Comparison of ENCODE assay signal across 20 cellular contexts in genomic region chr12:107415066-107415465, GRCh38.
A peak's percentile ranks its signal among the peaks of the same experiment; 100 is the strongest.
DNase-seq lines count a peak whose midpoint lies in the region; TF ChIP-seq lines count a peak whose summit lies in the region.
"Had no signal": no experiment of that assay in that cellular context is flagged by ENCODE, and none has a peak within 500 bp of the region (broad histone marks: within the 10 kb centered on the region; RNA-seq: fewer than 3 reads in every experiment).

No MANE protein-coding gene starts in this region.

- H3K9ac ChIP-seq in smooth muscle cell (ENCODE audit: low read depth) = peak overlapping the region; percentile 43

- peaks cover 9% of the 10 kb centered on the region for H3F3A ChIP-seq in smooth muscle cell (ENCODE audit: low read depth)

- DNase-seq in GM03348 (ENCODE audit: low spot score) (peak; percentile 82), RPMI7951 (ENCODE audit: low read depth) (peak; percentile 83), epithelial cell of esophagus (ENCODE audit: low read depth) (peak; percentile 79), smooth muscle cell (lab: John Stamatoyannopoulos, UW; ENCODE audit: unreplicated experiment) (no peak), anterior cingulate cortex (lab: John Stamatoyannopoulos, UW) (no peak), ureter (ENCODE audit: low spot score) (no peak), UCSD-AML1 (lab: John Stamatoyannopoulos, UW; ENCODE audit: unreplicated experiment) (no peak)
- DNase-seq: activated CD4-positive, alpha-beta T cell treated with anti-CD3 and anti-CD28 coated beads for 1 hour; activated CD8-positive, alpha-beta memory T cell treated with anti-CD3 and anti-CD28 coated beads, Interleukin-2, amount 50 U/mL, for 4 hours; CD4-positive, alpha-beta memory T cell; cerebellar nuclear complex; erythroblast; left lung; NCI-H187 treated with DMSO at 0.1 percent for 48 hours; NCI-H524 treated with DMSO at 0.1 percent for 48 hours; PC-9; spleen; stimulated activated naive CD4-positive, alpha-beta T cell; T-cell; upper lobe of right lung had no signal

- H2AFZ ChIP-seq in smooth muscle cell (ENCODE audit: low read depth) = no peak overlapping the region
- H2AFZ ChIP-seq: PC-9 had no signal

- no peaks in the 10 kb centered on the region for H3K79me2 ChIP-seq in smooth muscle cell (ENCODE audit: low read depth)

- WGBS in smooth muscle cell (ENCODE audit: low lambda C conversion rate) = 30% methylated on average over 7 of the region's 7 CpGs

- H3K36me3 ChIP-seq in smooth muscle cell (ENCODE audit: low read depth) = no peaks in the 10 kb centered on the region
- H3K36me3 ChIP-seq: left lung, spleen, upper lobe of right lung had no signal

- H3K4me3 ChIP-seq in epithelial cell of esophagus (ENCODE audit: low read length) = no peak overlapping the region
- H3K4me3 ChIP-seq in smooth muscle cell = no peak overlapping the region
- H3K4me3 ChIP-seq: left lung, PC-9, spleen, upper lobe of right lung had no signal

- H3K27ac ChIP-seq in smooth muscle cell (ENCODE audit: low read depth) = peak overlapping the region; percentile 86
- H3K27ac ChIP-seq: left lung, PC-9, spleen, upper lobe of right lung had no signal

- no peaks in the 10 kb centered on the region for H3K4me1 ChIP-seq in smooth muscle cell (ENCODE audit: low read depth)
- H3K4me1 ChIP-seq: left lung, spleen, upper lobe of right lung had no signal

- H3K9me3 ChIP-seq in smooth muscle cell (replicated peaks; ENCODE audit: low read depth) = no peaks in the 10 kb centered on the region
- H3K9me3 ChIP-seq: left lung, spleen, upper lobe of right lung had no signal

- no peaks in the 10 kb centered on the region for H3K27me3 ChIP-seq in smooth muscle cell (ENCODE audit: low read depth)
- H3K27me3 ChIP-seq: left lung, spleen, upper lobe of right lung had no signal

- TF ChIP-seq CTCF in epithelial cell of esophagus (IDR thresholded peaks at IDR 0.05; ENCODE audit: insufficient read depth, low read depth, low read length, missing control alignments) = no peak
- TF ChIP-seq CTCF in smooth muscle cell (IDR thresholded peaks at IDR 0.05; ENCODE audit: borderline replicate concordance, insufficient read depth, poor library complexity, severe bottlenecking) = no peak

- peak overlapping the region; percentile 36 for H3K4me2 ChIP-seq in smooth muscle cell
- H3K4me2 ChIP-seq: PC-9 had no signal

- no peaks in the 10 kb centered on the region for H4K20me1 ChIP-seq in smooth muscle cell (ENCODE audit: low read depth)

Comparison
In these comparisons a context has a peak if more than half of its experiments do, and no peak if none do; other contexts are left out.
1. DNase-seq: peak in GM03348 (single experiment), RPMI7951 (single experiment) and epithelial cell of esophagus (single experiment); none in smooth muscle cell (single experiment), anterior cingulate cortex (0 of 58), ureter (single experiment) and UCSD-AML1 (single experiment).